In genomic region chr10:99620713-99621453, GRCh38 we compare ENCODE assay signal across 8 cellular contexts. TPM values are rescaled to one million over a fixed set of nuclear protein-coding genes. Genes with fewer than 3 reads are reported as not detected.
DNase-seq lines count a peak whose midpoint lies in the region; TF ChIP-seq lines count a peak whose summit lies in the region.

No MANE protein-coding gene starts in this region.

- H3K27me3 ChIP-seq in ovary (no peaks in the 10 kb centered on the region), thyroid gland (no peaks in the 10 kb centered on the region)

- H3K27me3 Mint-ChIP-seq in activated naive CD8-positive, alpha-beta T cell treated with anti-CD3 and anti-CD28 coated beads for 36 hours, result no peaks in the 10 kb centered on the region

- intact Hi-C loops in head of caudate nucleus (cut with DNase I) (loop anchor here (2.0 to 5.0 kb wide), 2 partner anchors 111 to 190 kb away; partner anchors contain the start of genes COX15, CUTC and GOT1), ovary (cut with DNase I) (loop anchor here in 2 of 4 donors (2.0 to 10.0 kb wide), 3 partner anchors 114 to 190 kb away; partner anchors contain the start of genes GOT1 (in 2 of the 2), COX15 (in 1 of the 2) and CUTC (in 1 of the 2)), thyroid gland (cut with DNase I) (no loop called here)

- H3K4me1 Mint-ChIP-seq in activated naive CD8-positive, alpha-beta T cell treated with anti-CD3 and anti-CD28 coated beads for 36 hours, result peaks cover 31% of the 10 kb centered on the region

- CTCF ChIA-PET in HEK293 (lab: Yijun Ruan, JAX), result interaction anchor here (0.6 to 1.7 kb wide), 3 partner anchors 9 to 187 kb away, joined by 3 to 6 read pairs (median 4); no protein-coding TSS in a partner anchor

- TF ChIP-seq EP300 in ovary (IDR thresholded peaks at IDR 0.05), result peak; percentile 90

- H3K27ac ChIP-seq in HEK293 (ENCODE audit: extremely low read depth, low read depth, low read length) (peak overlapping the region; percentile 99), ovary (peak overlapping the region; percentile 83 to 99), thyroid gland (peak overlapping the region; percentile 92 to 99 (median 96))

- peak overlapping the region; percentile 88 for H3K4me3 Mint-ChIP-seq in activated naive CD8-positive, alpha-beta T cell treated with anti-CD3 and anti-CD28 coated beads for 36 hours

- no peaks in the 10 kb centered on the region for H3K9me3 ChIP-seq in HEK293 (ENCODE audit: control insufficient read depth, insufficient read depth, low read depth, low read length)
- no peaks in the 10 kb centered on the region for H3K9me3 ChIP-seq in ovary
- H3K9me3 ChIP-seq in thyroid gland, result no peaks in the 10 kb centered on the region

- TF ChIP-seq CTCF in HEK293 (tag by site-specific recombination; IDR thresholded peaks at IDR 0.05), result peak; percentile 60; the same call in 1 of the 2 replicates
- no peak for TF ChIP-seq CTCF in ovary (IDR thresholded peaks at IDR 0.05)
- peak in 1 of 6 experiments; percentile 30 for TF ChIP-seq CTCF in thyroid gland (IDR thresholded peaks at IDR 0.05)

- H3K36me3 ChIP-seq in HEK293 (ENCODE audit: control insufficient read depth in 2 of 2, insufficient read depth in 1 of 2, low read length in 2 of 2) (peaks cover 0 to 7% of the 10 kb centered on the region in 2 experiments; a peak in 1 of 3 replicates), ovary (no peaks in the 10 kb centered on the region), thyroid gland (no peaks in the 10 kb centered on the region)

- H3K4me3 ChIP-seq in HEK293 (ENCODE audit: low read depth, low read length) (peak overlapping the region; percentile 59), ovary (peak overlapping the region; percentile 88), thyroid gland (replicated peaks in 1 of 3) (peak overlapping the region; percentile 46 to 84 (median 83))

- POLR2A ChIA-PET in HEK293 (lab: Yijun Ruan, JAX), result interaction anchor here (0.9 to 3.8 kb wide), 11 partner anchors 8 to 190 kb away, joined by 3 to 28 read pairs (median 6); partner anchors contain the start of genes COX15, CUTC, ENTPD7 and GOT1

- no peaks in the 10 kb centered on the region for H3K9me3 Mint-ChIP-seq in activated naive CD8-positive, alpha-beta T cell treated with anti-CD3 and anti-CD28 coated beads for 36 hours

- 0 out of 2 replicates have a peak, but pooled peaks cover 7% of the 10 kb centered on the region for H3K4me1 ChIP-seq in HEK293 (ENCODE audit: control insufficient read depth, insufficient read depth, low read length)
- H3K4me1 ChIP-seq in ovary (ENCODE audit: insufficient read depth), result peaks cover 7% of the 10 kb centered on the region
- H3K4me1 ChIP-seq in thyroid gland, result peaks cover 24 to 28% of the 10 kb centered on the region in 2 donors

- peak; percentile 80 for DNase-seq in GF-D8 (lab: John Stamatoyannopoulos, UW)
- DNase-seq in MV-4-11 (lab: John Stamatoyannopoulos, UW), result peak; percentile 88
- DNase-seq in SKM-1 (lab: John Stamatoyannopoulos, UW; ENCODE audit: unreplicated experiment), result peak; percentile 84
- peak; percentile 93 for DNase-seq in activated naive CD8-positive, alpha-beta T cell treated with anti-CD3 and anti-CD28 coated beads for 36 hours
- DNase-seq in head of caudate nucleus, result peak; percentile 83 to 99 (median 90)
- DNase-seq in ovary, result peak; percentile 95 to 97 (median 96)
- DNase-seq in thyroid gland, result peak; percentile 91

- H3K27ac Mint-ChIP-seq in activated naive CD8-positive, alpha-beta T cell treated with anti-CD3 and anti-CD28 coated beads for 36 hours, result peak overlapping the region; percentile 97

- peaks cover 17% of the 10 kb centered on the region for H3K36me3 Mint-ChIP-seq in activated naive CD8-positive, alpha-beta T cell treated with anti-CD3 and anti-CD28 coated beads for 36 hours

- whole genome bisulfite sequencing in ovary, 3 donors, result 0 to 1% (median 0%) methylated on average over 29 to 78 of the region's 78 CpGs
- 0 to 1% methylated on average over 21 to 30 of the region's 78 CpGs for WGBS in thyroid gland, 2 donors

- TF ChIP-seq POLR2A in ovary (IDR thresholded peaks at IDR 0.05), result peak; percentile 64
- peak in 1 of 2 donors; percentile 76 for TF ChIP-seq POLR2A in thyroid gland (IDR thresholded peaks at IDR 0.05)

TF ChIP-seq in HEK293, 187 proteins besides CTCF, POLR2A, EP300 and RAD21 (continues in another document):
- TF ChIP-seq SETDB1 (IDR thresholded peaks at IDR 0.05; ENCODE audit: insufficient read length, low read length) (no peak), KLF8 (tag by site-specific recombination; IDR thresholded peaks at IDR 0.05) (peak; percentile 89), ZBTB20 (tag by site-specific recombination; IDR thresholded peaks at IDR 0.05) (peak; percentile 99), HOXD13 (CRISPR knock-in tag; IDR thresholded peaks at IDR 0.05; ENCODE audit: borderline replicate concordance) (no peak), ZNF138 (tag by site-specific recombination; IDR thresholded peaks at IDR 0.05; ENCODE audit: borderline replicate concordance) (no peak), FEZF1 (tag by site-specific recombination; IDR thresholded peaks at IDR 0.05) (0 out of 2 replicates have a peak, but pooled peaks have one; percentile 6), ZNF324 (tag by site-specific recombination; IDR thresholded peaks at IDR 0.05) (peak; percentile 63), ZNF747 (tag by site-specific recombination; IDR thresholded peaks at IDR 0.05) (no peak), ZFP69B (tag by site-specific recombination; IDR thresholded peaks at IDR 0.05) (peak; percentile 70), BCL6B (tag by site-specific recombination; IDR thresholded peaks at IDR 0.05) (no peak), ZNF292 (tag by site-specific recombination; IDR thresholded peaks at IDR 0.05; ENCODE audit: borderline replicate concordance, low read depth) (no peak), OVOL3 (tag by site-specific recombination; IDR thresholded peaks at IDR 0.05) (0 out of 2 replicates have a peak, but pooled peaks have one; percentile 56), YY2 (tag by site-specific recombination; IDR thresholded peaks at IDR 0.05) (no peak), SP7 (tag by site-specific recombination; IDR thresholded peaks at IDR 0.05) (peak; percentile 91), YY1 (tag by site-specific recombination; IDR thresholded peaks at IDR 0.05) (peak; percentile 62; the same call in 1 of the 2 replicates)
- TF ChIP-seq, protein P1, sequence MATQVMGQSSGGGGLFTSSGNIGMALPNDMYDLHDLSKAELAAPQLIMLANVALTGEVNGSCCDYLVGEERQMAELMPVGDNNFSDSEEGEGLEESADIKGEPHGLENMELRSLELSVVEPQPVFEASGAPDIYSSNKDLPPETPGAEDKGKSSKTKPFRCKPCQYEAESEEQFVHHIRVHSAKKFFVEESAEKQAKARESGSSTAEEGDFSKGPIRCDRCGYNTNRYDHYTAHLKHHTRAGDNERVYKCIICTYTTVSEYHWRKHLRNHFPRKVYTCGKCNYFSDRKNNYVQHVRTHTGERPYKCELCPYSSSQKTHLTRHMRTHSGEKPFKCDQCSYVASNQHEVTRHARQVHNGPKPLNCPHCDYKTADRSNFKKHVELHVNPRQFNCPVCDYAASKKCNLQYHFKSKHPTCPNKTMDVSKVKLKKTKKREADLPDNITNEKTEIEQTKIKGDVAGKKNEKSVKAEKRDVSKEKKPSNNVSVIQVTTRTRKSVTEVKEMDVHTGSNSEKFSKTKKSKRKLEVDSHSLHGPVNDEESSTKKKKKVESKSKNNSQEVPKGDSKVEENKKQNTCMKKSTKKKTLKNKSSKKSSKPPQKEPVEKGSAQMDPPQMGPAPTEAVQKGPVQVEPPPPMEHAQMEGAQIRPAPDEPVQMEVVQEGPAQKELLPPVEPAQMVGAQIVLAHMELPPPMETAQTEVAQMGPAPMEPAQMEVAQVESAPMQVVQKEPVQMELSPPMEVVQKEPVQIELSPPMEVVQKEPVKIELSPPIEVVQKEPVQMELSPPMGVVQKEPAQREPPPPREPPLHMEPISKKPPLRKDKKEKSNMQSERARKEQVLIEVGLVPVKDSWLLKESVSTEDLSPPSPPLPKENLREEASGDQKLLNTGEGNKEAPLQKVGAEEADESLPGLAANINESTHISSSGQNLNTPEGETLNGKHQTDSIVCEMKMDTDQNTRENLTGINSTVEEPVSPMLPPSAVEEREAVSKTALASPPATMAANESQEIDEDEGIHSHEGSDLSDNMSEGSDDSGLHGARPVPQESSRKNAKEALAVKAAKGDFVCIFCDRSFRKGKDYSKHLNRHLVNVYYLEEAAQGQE (tag by site-specific recombination; IDR thresholded peaks at IDR 0.05), result peak; percentile 53
- TF ChIP-seq, protein P2, sequence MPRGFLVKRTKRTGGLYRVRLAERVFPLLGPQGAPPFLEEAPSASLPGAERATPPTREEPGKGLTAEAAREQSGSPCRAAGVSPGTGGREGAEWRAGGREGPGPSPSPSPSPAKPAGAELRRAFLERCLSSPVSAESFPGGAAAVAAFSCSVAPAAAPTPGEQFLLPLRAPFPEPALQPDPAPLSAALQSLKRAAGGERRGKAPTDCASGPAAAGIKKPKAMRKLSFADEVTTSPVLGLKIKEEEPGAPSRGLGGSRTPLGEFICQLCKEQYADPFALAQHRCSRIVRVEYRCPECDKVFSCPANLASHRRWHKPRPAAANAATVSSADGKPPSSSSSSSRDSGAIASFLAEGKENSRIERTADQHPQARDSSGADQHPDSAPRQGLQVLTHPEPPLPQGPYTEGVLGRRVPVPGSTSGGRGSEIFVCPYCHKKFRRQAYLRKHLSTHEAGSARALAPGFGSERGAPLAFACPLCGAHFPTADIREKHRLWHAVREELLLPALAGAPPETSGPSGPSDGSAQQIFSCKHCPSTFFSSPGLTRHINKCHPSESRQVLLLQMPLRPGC (tag by site-specific recombination; IDR thresholded peaks at IDR 0.05), result peak; percentile 64

RNA-seq across cellular contexts. Expression of gene SLC25A28, which starts 0.6 kb away (rescaled TPM):
- total RNA-seq in activated naive CD8-positive, alpha-beta T cell treated with anti-CD3 and anti-CD28 coated beads for 36 hours, result 10 to 100 TPM; 51.9 to 54.9 TPM
- total RNA-seq in ovary, result 10 to 100 TPM; 19.6 to 47.1 (median 42.9) TPM
- 10 to 100 TPM; 54.7 to 86.1 TPM for polyA plus RNA-seq in ovary
- total RNA-seq in thyroid gland, result 10 to 100 TPM; 10.1 to 28.2 (median 19.2) TPM

RNA-seq across cellular contexts. Expression of gene ENTPD7, which starts 38.4 kb away (rescaled TPM):
- 1 to 10 TPM; 4.4 to 5.2 TPM for total RNA-seq in activated naive CD8-positive, alpha-beta T cell treated with anti-CD3 and anti-CD28 coated beads for 36 hours
- total RNA-seq in ovary (1 to 10 TPM; 2.1 to 7.6 (median 5.3) TPM), thyroid gland (10 to 100 TPM in 2 of 4 donors, 1 to 10 TPM in 2; 7.8 to 13.7 (median 10.2) TPM)
- polyA plus RNA-seq in ovary, result 1 to 10 TPM; 1.1 to 8.8 TPM

Comparison
In these comparisons a context has a peak if more than half of its experiments do, and no peak if none do; other contexts are left out.
1. Peak in every context shown above with its lines: DNase-seq, H3K4me3 ChIP-seq and H3K27ac ChIP-seq.